Comparison of ENCODE assay signal across 1 cellular context in the genomic region with DNA sequence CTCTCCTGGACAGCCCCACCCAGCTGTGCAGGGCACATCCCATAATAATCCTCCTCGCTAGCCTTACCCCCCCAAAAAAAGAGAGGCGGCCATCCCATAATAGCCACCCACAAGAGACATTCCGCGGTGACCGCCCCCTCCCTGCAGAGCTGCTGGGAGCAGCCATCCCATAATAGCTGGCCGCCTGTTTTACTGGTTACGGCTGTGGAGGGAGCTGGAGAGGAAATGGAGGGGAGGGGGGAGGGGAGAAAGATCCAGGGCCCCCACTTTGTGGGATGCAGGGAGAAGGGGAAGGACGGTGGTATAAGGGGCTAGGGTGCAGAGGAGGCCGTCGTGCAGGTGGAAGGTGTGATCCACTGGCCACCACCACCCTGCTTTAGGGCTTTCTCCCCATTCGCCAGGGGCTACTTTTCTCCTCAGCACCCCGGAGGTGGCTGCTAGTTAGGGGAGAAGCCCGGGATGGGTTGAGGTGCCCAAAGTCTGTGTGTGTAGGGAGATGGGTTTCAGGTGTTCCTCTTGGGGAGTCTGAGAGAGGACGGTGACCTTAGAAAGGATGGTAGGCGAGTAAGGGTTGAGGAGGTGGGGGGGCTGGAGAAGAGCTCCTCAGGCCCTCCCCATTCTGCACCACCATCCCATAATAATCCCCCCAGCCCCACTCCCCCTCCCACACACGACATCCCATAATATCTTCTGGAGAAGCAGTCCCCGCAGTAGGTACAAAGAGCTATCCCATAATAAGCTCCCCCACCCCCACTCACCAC.
TF ChIP-seq lines count a peak whose summit lies in the region.

No MANE protein-coding gene starts in this region.

TF ChIP-seq in SK-N-SH treated with all-trans-retinoic acid at 6 μM for 48 hours, 23 proteins besides CTCF, POLR2A, EP300 and RAD21 (continued from another document):
- TF ChIP-seq, protein P1, sequence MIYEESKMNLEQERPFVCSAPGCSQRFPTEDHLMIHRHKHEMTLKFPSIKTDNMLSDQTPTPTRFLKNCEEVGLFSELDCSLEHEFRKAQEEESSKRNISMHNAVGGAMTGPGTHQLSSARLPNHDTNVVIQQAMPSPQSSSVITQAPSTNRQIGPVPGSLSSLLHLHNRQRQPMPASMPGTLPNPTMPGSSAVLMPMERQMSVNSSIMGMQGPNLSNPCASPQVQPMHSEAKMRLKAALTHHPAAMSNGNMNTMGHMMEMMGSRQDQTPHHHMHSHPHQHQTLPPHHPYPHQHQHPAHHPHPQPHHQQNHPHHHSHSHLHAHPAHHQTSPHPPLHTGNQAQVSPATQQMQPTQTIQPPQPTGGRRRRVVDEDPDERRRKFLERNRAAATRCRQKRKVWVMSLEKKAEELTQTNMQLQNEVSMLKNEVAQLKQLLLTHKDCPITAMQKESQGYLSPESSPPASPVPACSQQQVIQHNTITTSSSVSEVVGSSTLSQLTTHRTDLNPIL (CRISPR knock-in tag; IDR thresholded peaks at IDR 0.05; ENCODE audit: low read depth), result no peak
- TF ChIP-seq, protein P2, sequence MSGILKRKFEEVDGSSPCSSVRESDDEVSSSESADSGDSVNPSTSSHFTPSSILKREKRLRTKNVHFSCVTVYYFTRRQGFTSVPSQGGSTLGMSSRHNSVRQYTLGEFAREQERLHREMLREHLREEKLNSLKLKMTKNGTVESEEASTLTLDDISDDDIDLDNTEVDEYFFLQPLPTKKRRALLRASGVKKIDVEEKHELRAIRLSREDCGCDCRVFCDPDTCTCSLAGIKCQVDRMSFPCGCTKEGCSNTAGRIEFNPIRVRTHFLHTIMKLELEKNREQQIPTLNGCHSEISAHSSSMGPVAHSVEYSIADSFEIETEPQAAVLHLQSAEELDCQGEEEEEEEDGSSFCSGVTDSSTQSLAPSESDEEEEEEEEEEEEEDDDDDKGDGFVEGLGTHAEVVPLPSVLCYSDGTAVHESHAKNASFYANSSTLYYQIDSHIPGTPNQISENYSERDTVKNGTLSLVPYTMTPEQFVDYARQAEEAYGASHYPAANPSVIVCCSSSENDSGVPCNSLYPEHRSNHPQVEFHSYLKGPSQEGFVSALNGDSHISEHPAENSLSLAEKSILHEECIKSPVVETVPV (CRISPR knock-in tag; IDR thresholded peaks at IDR 0.05), result no peak
